ENCODE assay signal across 16 cellular contexts in the genomic region with DNA sequence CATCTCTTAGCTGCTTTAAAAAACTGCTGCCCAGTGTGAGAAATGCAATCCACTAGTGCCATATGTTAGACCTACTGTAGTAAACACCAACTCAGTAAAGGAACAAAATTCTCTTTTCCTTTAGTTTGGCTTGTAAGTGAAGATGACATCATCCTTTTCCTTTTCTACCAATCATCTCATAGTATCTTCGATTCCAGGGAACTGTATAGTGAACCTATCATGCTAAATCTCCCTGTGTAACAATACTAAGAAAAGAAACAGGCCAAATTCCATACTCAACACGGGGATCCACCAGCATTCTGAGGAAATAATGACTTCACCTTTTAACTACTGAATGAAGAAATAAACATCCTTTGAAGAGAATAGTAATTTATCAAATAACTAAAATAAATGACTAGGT.
DNase-seq lines count a peak whose midpoint lies in the region; ATAC-seq and TF ChIP-seq lines count a peak whose summit lies in the region.
"Had no signal": no experiment of that assay in that cellular context is flagged by ENCODE, and none has a peak within 500 bp of the region (broad histone marks: within the 10 kb centered on the region; RNA-seq: fewer than 3 reads in every experiment).

No MANE protein-coding gene starts in this region.

- ATAC-seq in T-cell (replicated peaks in 1 of 4) = no peak
- no peak for ATAC-seq in HG03045 (IDR thresholded peaks at IDR 0.05; ENCODE audit: unreplicated experiment)
- ATAC-seq in HG02588 (IDR thresholded peaks at IDR 0.05; ENCODE audit: unreplicated experiment) = no peak
- ATAC-seq: left ventricle myocardium superior had no signal

- CTCF ChIA-PET in CD4-positive, alpha-beta memory T cell (lab: Charles Lee; ENCODE audit: partially characterized antibody) = interaction anchor here (1.0 kb wide), 1 partner anchor 471 kb away, joined by 3 read pairs; no protein-coding TSS in a partner anchor
- CTCF ChIA-PET in T-cell (lab: Charles Lee) = interaction anchor here in 1 of 2 donors (0.6 to 4.4 kb wide), 2 partner anchors 12 to 20 kb away, joined by 5 to 28 read pairs; no protein-coding TSS in a partner anchor

- no peak overlapping the region for H3K4me3 ChIP-seq in CD4-positive, alpha-beta memory T cell (ENCODE audit: low read length in 2 of 2)
- no peak overlapping the region for H3K4me3 ChIP-seq in suprapubic skin
- H3K4me3 ChIP-seq: right atrium auricular region, SJCRH30 had no signal

- no peaks in the 10 kb centered on the region for H3K27me3 ChIP-seq in CD4-positive, alpha-beta memory T cell (ENCODE audit: insufficient read depth, low read length)
- H3K27me3 ChIP-seq in suprapubic skin = no peaks in the 10 kb centered on the region
- H3K27me3 ChIP-seq: right atrium auricular region, SJCRH30 had no signal

- no peaks in the 10 kb centered on the region for H3K36me3 ChIP-seq in CD4-positive, alpha-beta memory T cell (ENCODE audit: insufficient read depth, low read length)
- H3K36me3 ChIP-seq in suprapubic skin = peaks cover 6% of the 10 kb centered on the region
- H3K36me3 ChIP-seq: right atrium auricular region, SJCRH30 had no signal

- peak overlapping the region in 6 of 8 donors; percentile 1 to 74 (median 50) for H3K4me3 Mint-ChIP-seq in CD4-positive, alpha-beta memory T cell
- H3K4me3 Mint-ChIP-seq in T-cell = peak overlapping the region; percentile 1 to 50 (median 48)
- peak overlapping the region; percentile 84 for H3K4me3 Mint-ChIP-seq in glutamatergic neuron (ENCODE audit: unreplicated experiment)

- POLR2A ChIA-PET in CD4-positive, alpha-beta memory T cell (lab: Charles Lee; ENCODE audit: partially characterized antibody) = interaction anchor here (4.7 to 6.7 kb wide), 2 partner anchors 12 to 13 kb away, joined by 30 to 75 read pairs; no protein-coding TSS in a partner anchor
- POLR2A ChIA-PET in T-cell (lab: Charles Lee) = no interaction called here

- no peak overlapping the region for H3K27ac ChIP-seq in CD4-positive, alpha-beta memory T cell (ENCODE audit: low read depth, low read length)
- no peak overlapping the region for H3K27ac ChIP-seq in suprapubic skin
- H3K27ac ChIP-seq: C4-2B, right atrium auricular region, SJCRH30 had no signal

- H3K4me1 ChIP-seq in CD4-positive, alpha-beta memory T cell (ENCODE audit: insufficient read depth, low read length) = peaks cover 99% of the 10 kb centered on the region
- no peaks in the 10 kb centered on the region for H3K4me1 ChIP-seq in suprapubic skin

- no peak for DNase-seq in CD4-positive, alpha-beta memory T cell
- DNase-seq in DMS53 (lab: John Stamatoyannopoulos, UW) = peak; percentile 79
- DNase-seq in T-cell = no peak
- no peak for DNase-seq in glutamatergic neuron
- no peak for DNase-seq in suprapubic skin (ENCODE audit: low spot score in 2 of 2)
- DNase-seq: activated CD8-positive, alpha-beta memory T cell treated with anti-CD3 and anti-CD28 coated beads, Interleukin-2, amount 50 U/mL, for 4 hours; aorta; GOT3; Kasumi-1; left ventricle myocardium superior; NCI-H1436 treated with DMSO at 0.1 percent for 48 hours had no signal

- H3K27me3 Mint-ChIP-seq in CD4-positive, alpha-beta memory T cell = no peaks in the 10 kb centered on the region
- H3K27me3 Mint-ChIP-seq in T-cell = no peaks in the 10 kb centered on the region
- peaks cover 10% of the 10 kb centered on the region for H3K27me3 Mint-ChIP-seq in glutamatergic neuron (ENCODE audit: unreplicated experiment)

- H3K9me3 Mint-ChIP-seq in CD4-positive, alpha-beta memory T cell = no peaks in the 10 kb centered on the region
- H3K9me3 Mint-ChIP-seq in T-cell (no peaks in the 10 kb centered on the region), glutamatergic neuron (ENCODE audit: unreplicated experiment) (peaks cover 26% of the 10 kb centered on the region)

- no peak for TF ChIP-seq CTCF in glutamatergic neuron (IDR thresholded peaks at IDR 0.05; ENCODE audit: partially characterized antibody, unreplicated experiment)
- no peak for TF ChIP-seq CTCF in suprapubic skin (IDR thresholded peaks at IDR 0.05)

- peaks cover 65 to 84% (median 73%) of the 10 kb centered on the region in 4 donors for H3K4me1 Mint-ChIP-seq in CD4-positive, alpha-beta memory T cell
- peaks cover 84 to 87% (median 85%) of the 10 kb centered on the region in 3 donors for H3K4me1 Mint-ChIP-seq in T-cell
- peaks cover 46% of the 10 kb centered on the region for H3K4me1 Mint-ChIP-seq in glutamatergic neuron (ENCODE audit: low read depth, unreplicated experiment)

- TF ChIP-seq POLR2A in suprapubic skin (IDR thresholded peaks at IDR 0.05) = no peak

- WGBS in suprapubic skin = 68% methylated on average over 2 of the region's 2 CpGs

- H3K9me3 ChIP-seq in CD4-positive, alpha-beta memory T cell (ENCODE audit: control insufficient read depth in 1 of 2, low read length in 2 of 2) = no peaks in the 10 kb centered on the region
- H3K9me3 ChIP-seq in suprapubic skin = no peaks in the 10 kb centered on the region
- H3K9me3 ChIP-seq: right atrium auricular region, SJCRH30 had no signal

- H3K36me3 Mint-ChIP-seq in CD4-positive, alpha-beta memory T cell = peaks cover 0 to 31% of the 10 kb centered on the region in 2 donors
- peaks cover 20% of the 10 kb centered on the region for H3K36me3 Mint-ChIP-seq in T-cell
- peaks cover 5% of the 10 kb centered on the region for H3K36me3 Mint-ChIP-seq in glutamatergic neuron (ENCODE audit: unreplicated experiment)

- no peak for TF ChIP-seq EP300 in suprapubic skin (IDR thresholded peaks at IDR 0.05)

- H3K27ac Mint-ChIP-seq in CD4-positive, alpha-beta memory T cell = peak overlapping the region; percentile 18 to 92 (median 65)
- peak overlapping the region; percentile 66 to 85 for H3K27ac Mint-ChIP-seq in T-cell
- peak overlapping the region; percentile 99 for H3K27ac Mint-ChIP-seq in glutamatergic neuron (ENCODE audit: unreplicated experiment)

- intact Hi-C loops in CD4-positive, alpha-beta memory T cell (cut with micrococcal nuclease) = no loop called here
